23 cellular contexts compared by ENCODE assay signal in genomic region chr3:103847081-103848062, GRCh38.
DNase-seq lines count a peak whose midpoint lies in the region; ATAC-seq, FAIRE-seq and TF ChIP-seq lines count a peak whose summit lies in the region.
"Had no signal": no experiment of that assay in that cellular context is flagged by ENCODE, and none has a peak within 500 bp of the region (broad histone marks: within the 10 kb centered on the region; RNA-seq: fewer than 3 reads in every experiment).

No MANE protein-coding gene starts in this region.

- no peak for TF ChIP-seq CTCF in A549 (IDR thresholded peaks at IDR 0.05)
- no peak for TF ChIP-seq CTCF in SK-N-SH (IDR thresholded peaks at IDR 0.05)

- H3K4me2 ChIP-seq in A549 (no peak overlapping the region), SK-N-SH (no peak overlapping the region)
- H3K4me2 ChIP-seq: BLaER1 treated with 17β-estradiol and CSF1 and Interleukin-3, amounts not matched to agents 10 nM and 100 nM had no signal

- no peaks in the 10 kb centered on the region for H4K20me1 ChIP-seq in SK-N-SH (ENCODE audit: insufficient read depth)
- H4K20me1 ChIP-seq: BLaER1 treated with 17β-estradiol and CSF1 and Interleukin-3, amounts not matched to agents 10 nM and 100 nM had no signal

- no peak for TF ChIP-seq POLR2A in A549 (IDR thresholded peaks at IDR 0.05; ENCODE audit: low read length)

- POLR2A ChIA-PET in A549 (lab: Yijun Ruan, JAX) (no interaction called here), SK-N-SH (lab: Yijun Ruan, JAX) (interaction anchor here (0.8 kb wide), 1 partner anchor 58 kb away, joined by 3 read pairs; no protein-coding TSS in a partner anchor)
- POLR2A ChIA-PET in activated CD4-positive, alpha-beta memory T cell treated with anti-CD3 and anti-CD28 coated beads, Interleukin-2, amount 10 ng/mL, durations not matched to agents 7 days and 5 days (lab: Charles Lee): no interaction called here

- TF ChIP-seq RAD21 in A549 (conservative IDR thresholded peaks at IDR 0.05 in 1 of 2, IDR thresholded peaks at IDR 0.05 in 1 of 2): no peak
- TF ChIP-seq RAD21 in SK-N-SH (IDR thresholded peaks at IDR 0.05; ENCODE audit: low read length): no peak

- H3K9me3 ChIP-seq in A549: no peaks in the 10 kb centered on the region
- no peaks in the 10 kb centered on the region for H3K9me3 ChIP-seq in SK-N-SH
- H3K9me3 ChIP-seq: BLaER1 treated with 17β-estradiol and CSF1 and Interleukin-3, amounts not matched to agents 10 nM and 100 nM had no signal

- H3K27me3 ChIP-seq in SK-N-SH (ENCODE audit: insufficient read depth) (no peaks in the 10 kb centered on the region), H7 (ENCODE audit: control insufficient read depth, insufficient read depth, low read length) (no peaks in the 10 kb centered on the region)
- H3K27me3 ChIP-seq: BLaER1 treated with 17β-estradiol and CSF1 and Interleukin-3, amounts not matched to agents 10 nM and 100 nM had no signal

- no peak for DNase-seq in A549 (ENCODE audit: low read depth in 1 of 2, low spot score in 1 of 2)
- DNase-seq in NCI-H524 (lab: John Stamatoyannopoulos, UW): peak; percentile 28 to 82
- DNase-seq in SK-N-SH: peak; percentile 17
- DNase-seq in medulla oblongata (ENCODE audit: extremely low spot score): peak; percentile 32
- no peak for DNase-seq in H7
- no peak for DNase-seq in activated CD4-positive, alpha-beta memory T cell treated with anti-CD3 and anti-CD28 coated beads, Interleukin-2, amount 10 ng/mL, durations not matched to agents 7 days and 5 days
- DNase-seq: AML-193; CD4-positive, alpha-beta T cell; COR-L47; DMS53; GOT3; HCEC 1CT; NCI-H1092; NCI-H1417 treated with DMSO at 0.1 percent for 48 hours; NCI-H1694 treated with DMSO at 0.1 percent for 48 hours; NCI-H2081; NCI-H226; NCI-H510A; T-helper 1 cell had no signal

- no peak for ATAC-seq in A549
- ATAC-seq in GM19467 (IDR thresholded peaks at IDR 0.05; ENCODE audit: unreplicated experiment): no peak
- ATAC-seq in HG02852 (IDR thresholded peaks at IDR 0.05; ENCODE audit: unreplicated experiment): no peak

- 25% methylated on average over 8 of the region's 8 CpGs for WGBS in A549 (ENCODE audit: missing lambda C conversion rate)
- 53% methylated on average over 8 of the region's 8 CpGs for WGBS in SK-N-SH (ENCODE audit: low lambda C conversion rate)

- H3K27me3 Mint-ChIP-seq in activated CD4-positive, alpha-beta memory T cell treated with anti-CD3 and anti-CD28 coated beads, Interleukin-2, amount 10 ng/mL, durations not matched to agents 7 days and 5 days: no peaks in the 10 kb centered on the region
- H3K27me3 Mint-ChIP-seq: CD4-positive, alpha-beta T cell had no signal

- H3K9ac ChIP-seq in SK-N-SH: no peak overlapping the region
- H3K9ac ChIP-seq: BLaER1 treated with 17β-estradiol and CSF1 and Interleukin-3, amounts not matched to agents 10 nM and 100 nM had no signal

- no peak overlapping the region for H3K4me3 Mint-ChIP-seq in activated CD4-positive, alpha-beta memory T cell treated with anti-CD3 and anti-CD28 coated beads, Interleukin-2, amount 10 ng/mL, durations not matched to agents 7 days and 5 days
- H3K4me3 Mint-ChIP-seq: CD4-positive, alpha-beta T cell had no signal

- no peaks in the 10 kb centered on the region for H3K9me2 ChIP-seq in SK-N-SH

- H3F3A ChIP-seq in SK-N-SH (replicated peaks; ENCODE audit: insufficient read depth): no peaks in the 10 kb centered on the region

- H3K4me3 ChIP-seq in A549: no peak overlapping the region
- no peak overlapping the region for H3K4me3 ChIP-seq in SK-N-SH (ENCODE audit: low read depth in 2 of 2, low read length in 1 of 2)
- H3K4me3 ChIP-seq in H7 (ENCODE audit: insufficient read depth, low read depth, low read length): no peak overlapping the region
- H3K4me3 ChIP-seq: BLaER1 treated with 17β-estradiol and CSF1 and Interleukin-3, amounts not matched to agents 10 nM and 100 nM had no signal

- CTCF ChIA-PET in A549 (lab: Yijun Ruan, JAX) (no interaction called here), SK-N-SH (lab: Yijun Ruan, JAX) (no interaction called here)
- CTCF ChIA-PET in activated CD4-positive, alpha-beta memory T cell treated with anti-CD3 and anti-CD28 coated beads, Interleukin-2, amount 10 ng/mL, durations not matched to agents 7 days and 5 days (lab: Charles Lee): no interaction called here

- no peaks in the 10 kb centered on the region for H3K9me3 Mint-ChIP-seq in activated CD4-positive, alpha-beta memory T cell treated with anti-CD3 and anti-CD28 coated beads, Interleukin-2, amount 10 ng/mL, durations not matched to agents 7 days and 5 days
- H3K9me3 Mint-ChIP-seq: CD4-positive, alpha-beta T cell had no signal

- H3K4me1 Mint-ChIP-seq in activated CD4-positive, alpha-beta memory T cell treated with anti-CD3 and anti-CD28 coated beads, Interleukin-2, amount 10 ng/mL, durations not matched to agents 7 days and 5 days: no peaks in the 10 kb centered on the region

- TF ChIP-seq EP300 in A549 (IDR thresholded peaks at IDR 0.05) (no peak), SK-N-SH (IDR thresholded peaks at IDR 0.05; ENCODE audit: borderline replicate concordance in 1 of 2, low read depth in 1 of 2, low read length in 1 of 2) (peak in 1 of 2 experiments; percentile 5; a peak in 1 of 4 replicates)

- no peak overlapping the region for H2AFZ ChIP-seq in SK-N-SH (ENCODE audit: low read depth)

- no peak overlapping the region for H3K27ac Mint-ChIP-seq in activated CD4-positive, alpha-beta memory T cell treated with anti-CD3 and anti-CD28 coated beads, Interleukin-2, amount 10 ng/mL, durations not matched to agents 7 days and 5 days
- H3K27ac Mint-ChIP-seq: CD4-positive, alpha-beta T cell had no signal

- no peak for FAIRE-seq in A549 (lab: Jason Lieb, UNC)

- H3K4me1 ChIP-seq in A549 (no peaks in the 10 kb centered on the region), SK-N-SH (ENCODE audit: control insufficient read depth in 1 of 2, insufficient read depth in 2 of 2, low read depth in 1 of 2, low read length in 1 of 2) (peaks cover 0 to 11% of the 10 kb centered on the region in 2 experiments; a peak in 2 of 4 replicates)
- H3K4me1 ChIP-seq: BLaER1 treated with 17β-estradiol and CSF1 and Interleukin-3, amounts not matched to agents 10 nM and 100 nM had no signal

- no peak overlapping the region for H3K27ac ChIP-seq in A549
- H3K27ac ChIP-seq in SK-N-SH (ENCODE audit: low read depth in 2 of 2, low read length in 1 of 2): peak overlapping the region in 1 of 2 experiments; percentile 77; a peak in 2 of 4 replicates
- H3K27ac ChIP-seq: BLaER1 treated with 17β-estradiol and CSF1 and Interleukin-3, amounts not matched to agents 10 nM and 100 nM; HL-60 had no signal

- H3K36me3 ChIP-seq in SK-N-SH (replicated peaks in 1 of 2; ENCODE audit: control insufficient read depth in 1 of 2, insufficient read depth in 2 of 2, low read length in 1 of 2) (no peaks in the 10 kb centered on the region), H7 (replicated peaks; ENCODE audit: control insufficient read depth, insufficient read depth, low read length) (no peaks in the 10 kb centered on the region)
- H3K36me3 ChIP-seq: BLaER1 treated with 17β-estradiol and CSF1 and Interleukin-3, amounts not matched to agents 10 nM and 100 nM had no signal

- H3K79me2 ChIP-seq in SK-N-SH (ENCODE audit: insufficient read depth): no peaks in the 10 kb centered on the region

- no peaks in the 10 kb centered on the region for H3K36me3 Mint-ChIP-seq in activated CD4-positive, alpha-beta memory T cell treated with anti-CD3 and anti-CD28 coated beads, Interleukin-2, amount 10 ng/mL, durations not matched to agents 7 days and 5 days (ENCODE audit: low read depth)

TF ChIP-seq in A549, 52 proteins besides CTCF, POLR2A, EP300 and RAD21:
- TF ChIP-seq JUN (IDR thresholded peaks at IDR 0.05): no peak
- TF ChIP-seq MAFK (IDR thresholded peaks at IDR 0.05; ENCODE audit: partially characterized antibody): peak; percentile 14

TF ChIP-seq in SK-N-SH, 30 proteins besides CTCF, POLR2A, EP300 and RAD21:
- TF ChIP-seq RFX5 (IDR thresholded peaks at IDR 0.05; ENCODE audit: low read length) (no peak), RCOR1 (IDR thresholded peaks at IDR 0.05; ENCODE audit: low read length) (0 out of 2 replicates have a peak, but pooled peaks have one; percentile 26), TCF12 (IDR thresholded peaks at IDR 0.05) (no peak), GATA2 (CRISPR knock-in tag; IDR thresholded peaks at IDR 0.05) (peak; percentile 68), MXI1 (IDR thresholded peaks at IDR 0.05; ENCODE audit: low read depth, low read length) (no peak), GABPA (IDR thresholded peaks at IDR 0.05; ENCODE audit: low read depth) (no peak), EZH2phosphoT487 (IDR thresholded peaks at IDR 0.05; ENCODE audit: borderline replicate concordance, low read depth) (no peak)

Comparison
In these comparisons a context has a peak if more than half of its experiments do, and no peak if none do; other contexts are left out.
1. DNase-seq: peak in NCI-H524 (2 of 2), SK-N-SH (single experiment) and medulla oblongata (single experiment); none in A549 (0 of 2), H7 (single experiment) and activated CD4-positive, alpha-beta memory T cell treated with anti-CD3 and anti-CD28 coated beads, Interleukin-2, amount 10 ng/mL, durations not matched to agents 7 days and 5 days (single experiment).
2. Of the 12 proteins assayed by ChIP-seq in both A549 and SK-N-SH: peak only in A549: none; only in SK-N-SH: RCOR1; in both: none; in neither: 10; mixed calls (peak in some experiments, not most) for 1.